In genomic region chr9:34370970-34371880, GRCh38 we compare ENCODE assay signal across 14 cellular contexts. TPM values are rescaled to one million over a fixed set of nuclear protein-coding genes. Genes with fewer than 3 reads are reported as not detected.
DNase-seq lines count a peak whose midpoint lies in the region; ATAC-seq and TF ChIP-seq lines count a peak whose summit lies in the region.
"Had no signal": no experiment of that assay in that cellular context is flagged by ENCODE, and none has a peak within 500 bp of the region (broad histone marks: within the 10 kb centered on the region; RNA-seq: fewer than 3 reads in every experiment).

No MANE protein-coding gene starts in this region.

- H3K9me3 Mint-ChIP-seq in activated T-cell treated with anti-CD3 and anti-CD28 coated beads, Interleukin-2, amount 50 U/mL, for 24 hours: no peaks in the 10 kb centered on the region

- H3K9me3 ChIP-seq in Peyer's patch: no peaks in the 10 kb centered on the region

- no peak overlapping the region for H3K27ac Mint-ChIP-seq in activated T-cell treated with anti-CD3 and anti-CD28 coated beads, Interleukin-2, amount 50 U/mL, for 24 hours
- H3K27ac Mint-ChIP-seq: nephron had no signal

- H3K4me1 ChIP-seq in Peyer's patch: peaks cover 0 to 19% (median 0%) of the 10 kb centered on the region in 4 donors

- H3K27me3 Mint-ChIP-seq in activated T-cell treated with anti-CD3 and anti-CD28 coated beads, Interleukin-2, amount 50 U/mL, for 24 hours: no peaks in the 10 kb centered on the region

- TF ChIP-seq POLR2A in Peyer's patch (IDR thresholded peaks at IDR 0.05): no peak

- peaks cover 13% of the 10 kb centered on the region for H3K4me1 Mint-ChIP-seq in activated T-cell treated with anti-CD3 and anti-CD28 coated beads, Interleukin-2, amount 50 U/mL, for 24 hours (ENCODE audit: low read depth)

- peaks cover 0 to 44% (median 0%) of the 10 kb centered on the region in 3 donors for H3K36me3 ChIP-seq in Peyer's patch

- TF ChIP-seq CTCF in Peyer's patch (IDR thresholded peaks at IDR 0.05) (no peak), fibroblast of villous mesenchyme (IDR thresholded peaks at IDR 0.05; ENCODE audit: insufficient read depth, low read depth, low read length) (no peak), GM13976 (IDR thresholded peaks at IDR 0.05; ENCODE audit: borderline replicate concordance, control extremely low read depth, extremely low read depth, insufficient read depth, missing control alignments) (no peak)

- no peaks in the 10 kb centered on the region for H3K27me3 ChIP-seq in Peyer's patch

- H3K36me3 Mint-ChIP-seq in activated T-cell treated with anti-CD3 and anti-CD28 coated beads, Interleukin-2, amount 50 U/mL, for 24 hours (ENCODE audit: low read depth): peaks cover 33% of the 10 kb centered on the region

- ATAC-seq in HG02678 (IDR thresholded peaks at IDR 0.05; ENCODE audit: unreplicated experiment): no peak
- ATAC-seq: K562 had no signal

- peak overlapping the region; percentile 18 for H3K4me3 Mint-ChIP-seq in activated T-cell treated with anti-CD3 and anti-CD28 coated beads, Interleukin-2, amount 50 U/mL, for 24 hours
- H3K4me3 Mint-ChIP-seq: nephron had no signal

- no peak overlapping the region for H3K27ac ChIP-seq in Peyer's patch
- H3K27ac ChIP-seq: WERI-Rb-1 had no signal

- DNase-seq in activated T-cell treated with anti-CD3 and anti-CD28 coated beads, Interleukin-2, amount 50 U/mL, for 24 hours: no peak
- no peak for DNase-seq in activated T-cell treated with anti-CD3 and anti-CD28 coated beads for 4 hours
- no peak for DNase-seq in Peyer's patch
- peak; percentile 16 for DNase-seq in fibroblast of villous mesenchyme (ENCODE audit: low read depth)
- DNase-seq in skeletal muscle cell (ENCODE audit: low read depth): no peak
- DNase-seq in GM13976 (ENCODE audit: low spot score): no peak
- no peak for DNase-seq in stimulated activated CD4-positive, alpha-beta T cell treated with anti-CD3 and anti-CD28 coated beads, Interleukin-15, amount 100 ng/mL, for 24 hours
- DNase-seq: NCI-H1694, NCI-H748 treated with DMSO at 0.1 percent for 48 hours, SHP77 treated with DMSO at 0.1 percent for 48 hours, WERI-Rb-1 had no signal

- H3K4me3 ChIP-seq in Peyer's patch (peak overlapping the region in 3 of 4 donors; percentile 12 to 21 (median 15)), fibroblast of villous mesenchyme (ENCODE audit: low read depth, low read length) (peak overlapping the region; percentile 55), skeletal muscle cell (ENCODE audit: low read depth, low read length) (peak overlapping the region; percentile 27)
- H3K4me3 ChIP-seq: K562 had no signal

- in situ Hi-C loops in GM13976 (cut with MboI; ENCODE audit: low sequenced_read_pairs, unreplicated experiment): no loop called here

RNA-seq across cellular contexts. Expression of gene MYORG, which starts 5.5 kb away (rescaled TPM):
- total RNA-seq in Peyer's patch (10 to 100 TPM in 3 of 4 donors, 1 to 10 TPM in 1; 7.4 to 97.2 (median 88.3) TPM), fibroblast of villous mesenchyme (0.64 and 1.3 TPM in 2 replicates)

RNA-seq across cellular contexts. Expression of gene NUDT2, which starts 41.9 kb away (rescaled TPM):
- total RNA-seq in Peyer's patch (10 to 100 TPM in 3 of 4 donors, not detected in 1; 13.8 to 20.0 (median 14.7) TPM), fibroblast of villous mesenchyme (21.6 and 30.2 TPM in 2 replicates)

RNA-seq across cellular contexts. Expression of gene KIF24, which starts 42.2 kb away (rescaled TPM):
- total RNA-seq in Peyer's patch: 1 to 10 TPM; 2.1 to 5.2 (median 2.9) TPM
- total RNA-seq in fibroblast of villous mesenchyme: 2.6 and 3.5 TPM in 2 replicates
